25 cellular contexts compared by ENCODE assay signal in genomic region chr5:101035425-101035824, GRCh38.
DNase-seq lines count a peak whose midpoint lies in the region; ATAC-seq, FAIRE-seq and TF ChIP-seq lines count a peak whose summit lies in the region.
"Had no signal": no experiment of that assay in that cellular context is flagged by ENCODE, and none has a peak within 500 bp of the region (broad histone marks: within the 10 kb centered on the region; RNA-seq: fewer than 3 reads in every experiment).

No MANE protein-coding gene starts in this region.

- H3K56ac ChIP-seq in IMR-90 (ENCODE audit: extremely low read depth, insufficient read depth, low read length), result no peak overlapping the region

- no peaks in the 10 kb centered on the region for H3K79me2 ChIP-seq in HepG2 (ENCODE audit: insufficient read depth, low read length)
- H3K79me2 ChIP-seq in K562 (ENCODE audit: control insufficient read depth, insufficient read depth, low read length), result peaks cover 38% of the 10 kb centered on the region

- FAIRE-seq in HepG2 (lab: Jason Lieb, UNC) (no peak), K562 (lab: Jason Lieb, UNC) (no peak)
- FAIRE-seq: GM12878, GM12892, GM18507 had no signal

- H3K9me1 ChIP-seq in IMR-90 (ENCODE audit: insufficient read depth, low read length) (no peaks in the 10 kb centered on the region), K562 (ENCODE audit: control insufficient read depth, insufficient read depth, low read length) (no peaks in the 10 kb centered on the region)

- ATAC-seq in HepG2 (no peak), right lobe of liver (no peak), IMR-90 (ENCODE audit: low read depth) (no peak), K562 (no peak)
- no peak for ATAC-seq in activated CD4-positive, CD25-positive, alpha-beta regulatory T cell treated with anti-CD3 and anti-CD28 coated beads, Interleukin-2, amount 50 U/mL, for 24 hours
- ATAC-seq: GM12878 had no signal

- no peaks in the 10 kb centered on the region for H4K20me1 ChIP-seq in HepG2 (ENCODE audit: insufficient read depth, low read length)
- no peaks in the 10 kb centered on the region for H4K20me1 ChIP-seq in IMR-90 (ENCODE audit: insufficient read depth, low read length)
- no peaks in the 10 kb centered on the region for H4K20me1 ChIP-seq in K562 (replicated peaks; ENCODE audit: control insufficient read depth, insufficient read depth, low read length)
- H4K20me1 ChIP-seq: BLaER1 had no signal

- POLR2A ChIA-PET in HepG2 (lab: Yijun Ruan, JAX) (no interaction called here), IMR-90 (lab: Charles Lee; ENCODE audit: unreplicated experiment) (no interaction called here), K562 (lab: Yijun Ruan, JAX) (no interaction called here)

- H3K9me3 ChIP-seq in HepG2 (ENCODE audit: low read length) (no peaks in the 10 kb centered on the region), right lobe of liver (no peaks in the 10 kb centered on the region), IMR-90 (ENCODE audit: control insufficient read depth, insufficient read depth, low read length) (no peaks in the 10 kb centered on the region), K562 (replicated peaks; ENCODE audit: control insufficient read depth, insufficient read depth, low read depth, low read length) (no peaks in the 10 kb centered on the region)
- H3K9me3 ChIP-seq: BE2C, BLaER1 had no signal

- H3K4me1 ChIP-seq in HepG2 (ENCODE audit: insufficient read depth, low read length) (no peaks in the 10 kb centered on the region), right lobe of liver (no peaks in the 10 kb centered on the region), IMR-90 (ENCODE audit: control insufficient read depth, insufficient read depth, low read length) (no peaks in the 10 kb centered on the region), K562 (replicated peaks in 1 of 2; ENCODE audit: control insufficient read depth in 2 of 2, insufficient read depth in 2 of 2, low read length in 2 of 2) (no peaks in the 10 kb centered on the region)
- H3K4me1 ChIP-seq: BE2C, BLaER1 had no signal

- dilution Hi-C loops in IMR-90 (cut with HindIII; ENCODE audit: low sequenced_read_pairs, unreplicated experiment), result no loop called here

- no peak overlapping the region for H2BK5ac ChIP-seq in IMR-90 (ENCODE audit: low read depth, low read length, poor library complexity, severe bottlenecking)

- H4K8ac ChIP-seq in IMR-90 (ENCODE audit: low read depth in 2 of 2, low read length in 2 of 2), result no peak overlapping the region

- no peaks in the 10 kb centered on the region for H3K79me1 ChIP-seq in IMR-90 (ENCODE audit: low read depth in 1 of 2, low read length in 2 of 2)

- no peak for TF ChIP-seq CTCF in HepG2 (CRISPR knock-in tag; IDR thresholded peaks at IDR 0.05)
- TF ChIP-seq CTCF in right lobe of liver (IDR thresholded peaks at IDR 0.05), result no peak
- TF ChIP-seq CTCF in IMR-90 (conservative IDR thresholded peaks at IDR 0.05; ENCODE audit: low read depth, low read length), result no peak
- TF ChIP-seq CTCF in K562 (IDR thresholded peaks at IDR 0.05 in 2 of 3, conservative IDR thresholded peaks at IDR 0.05 in 1 of 3; ENCODE audit: insufficient read depth in 2 of 3, low read depth in 1 of 3, low read length in 3 of 3), result no peak
- TF ChIP-seq CTCF in dorsolateral prefrontal cortex (IDR thresholded peaks at IDR 0.05 in 54 of 56, conservative IDR thresholded peaks at IDR 0.05 in 2 of 56; ENCODE audit: low read depth in 1 of 56, partially characterized antibody in 56 of 56), result no peak

- H2AK5ac ChIP-seq in IMR-90 (ENCODE audit: low read depth, low read length), result no peak overlapping the region

- H3K36me3 ChIP-seq in HepG2 (replicated peaks in 1 of 2; ENCODE audit: control insufficient read depth in 1 of 2, insufficient read depth in 2 of 2, low read length in 2 of 2) (no peaks in the 10 kb centered on the region), right lobe of liver (no peaks in the 10 kb centered on the region), IMR-90 (ENCODE audit: control insufficient read depth, insufficient read depth, low read length) (no peaks in the 10 kb centered on the region), K562 (ENCODE audit: control insufficient read depth, insufficient read depth, low read length) (no peaks in the 10 kb centered on the region)
- H3K36me3 ChIP-seq: BE2C, BLaER1 had no signal

- TF ChIP-seq RAD21 in HepG2 (CRISPR knock-in tag; IDR thresholded peaks at IDR 0.05) (no peak), IMR-90 (IDR thresholded peaks at IDR 0.05; ENCODE audit: low read length) (no peak), K562 (CRISPR knock-in tag; conservative IDR thresholded peaks at IDR 0.05 in 1 of 2, IDR thresholded peaks at IDR 0.05 in 1 of 2) (no peak)

- WGBS in HepG2 (ENCODE audit: low lambda C conversion rate), result 63% methylated on average over 3 of the region's 3 CpGs
- 71% methylated on average over 3 of the region's 3 CpGs for WGBS in right lobe of liver (ENCODE audit: insufficient coverage, low coverage, low lambda C conversion rate, missing lambda C conversion rate)
- WGBS in IMR-90 (ENCODE audit: extremely low coverage in 2 of 2, insufficient read length in 1 of 2), 2 experiments, result no CpG with 5 or more reads among the region's 3 CpGs
- WGBS in K562 (ENCODE audit: insufficient coverage, low coverage, missing lambda C conversion rate), result 33% methylated on average over 3 of the region's 3 CpGs

- H3K23ac ChIP-seq in IMR-90 (ENCODE audit: low read depth, low read length), result no peak overlapping the region

- CTCF ChIA-PET in HepG2 (lab: Yijun Ruan, JAX; ENCODE audit: low intra/inter-chr PET ratio, low total read pairs), result no interaction called here
- CTCF ChIA-PET in IMR-90 (lab: Yijun Ruan, JAX), result no interaction called here
- CTCF ChIA-PET in K562 (lab: Yijun Ruan, JAX; ENCODE audit: low intra/inter-chr PET ratio), result no interaction called here

- H3K4ac ChIP-seq in IMR-90 (ENCODE audit: low read depth, low read length), result no peak overlapping the region

- no peak overlapping the region for H2BK20ac ChIP-seq in IMR-90 (ENCODE audit: low read depth, low read length)

- BruUV-seq in HepG2 (replicated peaks; lab: Mats Ljungman, UMichigan) (no TSS peak), IMR-90 (replicated peaks; lab: Mats Ljungman, UMichigan) (no TSS peak), K562 (replicated peaks; lab: Mats Ljungman, UMichigan) (no TSS peak)

- no peaks in the 10 kb centered on the region for H3K27me3 ChIP-seq in HepG2 (ENCODE audit: control insufficient read depth in 1 of 2, insufficient read depth in 2 of 2, low read length in 2 of 2)
- no peaks in the 10 kb centered on the region for H3K27me3 ChIP-seq in right lobe of liver
- H3K27me3 ChIP-seq in IMR-90 (ENCODE audit: control insufficient read depth, insufficient read depth, low read length), result no peaks in the 10 kb centered on the region
- no peaks in the 10 kb centered on the region for H3K27me3 ChIP-seq in K562 (ENCODE audit: control insufficient read depth in 2 of 2, insufficient read depth in 2 of 2, low read length in 2 of 2)
- H3K27me3 ChIP-seq in dorsolateral prefrontal cortex, result no peaks in the 10 kb centered on the region
- H3K27me3 ChIP-seq: BE2C, BLaER1 had no signal

- TF ChIP-seq EP300 in HepG2 (IDR thresholded peaks at IDR 0.05; ENCODE audit: low read depth in 2 of 2, low read length in 2 of 2), result no peak
- TF ChIP-seq EP300 in HepG2 (CRISPR knock-in tag; IDR thresholded peaks at IDR 0.05; ENCODE audit: borderline replicate concordance), result no peak
- no peak for TF ChIP-seq EP300 in K562 (IDR thresholded peaks at IDR 0.05; ENCODE audit: low read length)

- no peak overlapping the region for H2AFZ ChIP-seq in HepG2 (ENCODE audit: low read length)
- H2AFZ ChIP-seq in IMR-90 (replicated peaks; ENCODE audit: low read length, poor library complexity), result no peak overlapping the region
- no peak overlapping the region for H2AFZ ChIP-seq in K562 (ENCODE audit: low read depth, low read length)

- DNase-seq in HepG2 (ENCODE audit: low spot score) (no peak), right lobe of liver (no peak), IMR-90 (no peak), K562 (ENCODE audit: extremely low read depth in 1 of 4, low spot score in 3 of 4) (no peak), dorsolateral prefrontal cortex (no peak)
- DNase-seq: ACHN; BE2C; C1 segment of cervical spinal cord; CD4-positive, alpha-beta memory T cell; CD4-positive, CD25-positive, alpha-beta regulatory T cell; CD8-positive, alpha-beta memory T cell; COR-L47; DMS 273 treated with DMSO at 0.1 percent for 48 hours; DMS153; DMS53; DMS79; DND-41; EL; GDM1 had no signal

- intact Hi-C loops in HepG2 (cut with micrococcal nuclease; ENCODE audit: unreplicated experiment) (no loop called here), right lobe of liver (cut with DNase I) (no loop called here), IMR-90 (cut with micrococcal nuclease) (no loop called here), K562 (cut with micrococcal nuclease) (no loop called here), dorsolateral prefrontal cortex (cut with DNase I) (no loop called here)

- H2BK120ac ChIP-seq in IMR-90 (ENCODE audit: low read depth, low read length), result no peak overlapping the region

- H2BK15ac ChIP-seq in IMR-90 (ENCODE audit: low read depth, low read length), result no peak overlapping the region

- no peak overlapping the region for H3K4me3 ChIP-seq in HepG2 (replicated peaks in 1 of 3; ENCODE audit: insufficient read depth in 1 of 3, low read depth in 2 of 3, low read length in 3 of 3)
- H3K4me3 ChIP-seq in right lobe of liver, result no peak overlapping the region
- no peak overlapping the region for H3K4me3 ChIP-seq in IMR-90 (ENCODE audit: insufficient read depth, low read depth, low read length)
- no peak overlapping the region for H3K4me3 ChIP-seq in K562
- no peak overlapping the region for H3K4me3 ChIP-seq in dorsolateral prefrontal cortex
- H3K4me3 ChIP-seq: BLaER1, GM12878 had no signal

- H3K4me2 ChIP-seq in HepG2 (ENCODE audit: low read depth, low read length) (no peak overlapping the region), IMR-90 (ENCODE audit: low read depth, low read length) (no peak overlapping the region), K562 (ENCODE audit: insufficient read depth, low read length) (no peak overlapping the region)
- H3K4me2 ChIP-seq: BLaER1 had no signal

- no peak overlapping the region for H3K27ac ChIP-seq in HepG2 (ENCODE audit: extremely low read length, insufficient read depth, low read length)
- no peak overlapping the region for H3K27ac ChIP-seq in right lobe of liver
- no peak overlapping the region for H3K27ac ChIP-seq in IMR-90 (ENCODE audit: insufficient read depth, low read length)
- H3K27ac ChIP-seq in K562 (ENCODE audit: extremely low read depth, low read depth, low read length), result no peak overlapping the region
- no peak overlapping the region for H3K27ac ChIP-seq in dorsolateral prefrontal cortex
- H3K27ac ChIP-seq: 22Rv1, BLaER1 had no signal

- in situ Hi-C loops in HepG2 (cut with HindIII; ENCODE audit: extremely low pct_ligation_motif_present, low pct_unique_long_range_greater_than_20kb), result no loop called here
- in situ Hi-C loops in IMR-90 (cut with MboI; ENCODE audit: low sequenced_read_pairs), result no loop called here
- in situ Hi-C loops in K562 (cut with MboI), result no loop called here

- H4K91ac ChIP-seq in IMR-90 (ENCODE audit: insufficient read depth, low read depth, low read length), result no peak overlapping the region

- no peak overlapping the region for H2AK9ac ChIP-seq in IMR-90 (replicated peaks; ENCODE audit: low read depth, low read length, poor library complexity)

- H3K9ac ChIP-seq in HepG2 (ENCODE audit: insufficient read depth, low read depth, low read length), result no peak overlapping the region
- no peak overlapping the region for H3K9ac ChIP-seq in IMR-90 (ENCODE audit: low read depth, low read length)
- H3K9ac ChIP-seq in K562 (ENCODE audit: insufficient read depth in 1 of 2, low read depth in 2 of 2, low read length in 2 of 2), result no peak overlapping the region
- H3K9ac ChIP-seq: BLaER1 had no signal

- no peak overlapping the region for H3K18ac ChIP-seq in IMR-90 (ENCODE audit: low read depth, low read length)

- H4K5ac ChIP-seq in IMR-90 (ENCODE audit: low read depth, low read length), result no peak overlapping the region

- TF ChIP-seq POLR2A in HepG2 (IDR thresholded peaks at IDR 0.05; ENCODE audit: insufficient read depth in 1 of 2, low read depth in 2 of 2, low read length in 2 of 2) (no peak), right lobe of liver (IDR thresholded peaks at IDR 0.05) (no peak), IMR-90 (IDR thresholded peaks at IDR 0.05; ENCODE audit: low read depth, low read length) (no peak), K562 (conservative IDR thresholded peaks at IDR 0.05) (no peak)

- no peak overlapping the region for H3K14ac ChIP-seq in IMR-90 (replicated peaks; ENCODE audit: low read depth, low read length)

Comparison
In these comparisons a context has a peak if more than half of its experiments do, and no peak if none do; other contexts are left out.
1. Of the 241 proteins assayed by ChIP-seq in both HepG2 and K562: peak only in HepG2: none; only in K562: MAFG; in both: MAFF and MAFK; in neither: 238.